In the genomic region with DNA sequence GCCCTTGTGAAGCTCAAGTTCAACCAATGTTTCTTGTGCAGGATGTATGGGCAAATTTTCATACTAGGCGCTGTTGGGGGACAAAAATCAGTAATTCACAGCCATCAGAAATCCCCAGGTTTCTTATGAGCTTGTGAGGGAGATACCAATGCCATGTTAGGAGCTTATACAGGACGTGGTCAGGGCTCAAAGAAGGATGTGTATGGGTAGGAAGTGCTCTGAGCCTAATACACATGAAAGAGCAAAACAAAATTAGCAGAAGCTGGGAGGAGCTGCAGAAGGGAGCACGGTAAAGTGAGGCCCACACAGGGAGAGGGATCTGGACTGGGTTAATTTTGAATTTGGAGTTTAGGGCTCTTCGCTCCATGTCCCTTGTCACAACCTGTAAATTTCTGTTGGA, we compare ENCODE assay signal across 17 cellular contexts.
"Had no signal": no experiment of that assay in that cellular context is flagged by ENCODE, and none has a peak within 500 bp of the region (broad histone marks: within the 10 kb centered on the region; RNA-seq: fewer than 3 reads in every experiment).

No MANE protein-coding gene starts in this region.

- DNase-seq: activated CD4-positive, CD25-positive, alpha-beta regulatory T cell treated with anti-CD3 and anti-CD28 coated beads, Interleukin-2, amount 50 U/mL, for 72 hours; activated T-cell treated with anti-CD3 and anti-CD28 coated beads for 4 hours; brain microvascular endothelial cell; cortex of kidney; effector CD4-positive, alpha-beta T cell; foreskin fibroblast; glutamatergic neuron; left ventricle myocardium inferior; nephron progenitor cell; stimulated activated CD4-positive, alpha-beta T cell treated with anti-CD3 and anti-CD28 coated beads, Interleukin-2, amount 100 ng/mL, for 48 hours; stimulated activated naive B cell treated with anti-CD40 and anti-IgM and Interleukin-4, amounts not matched to agents 10 μg/mL and 1 μg/mL and 100 μg/mL, for 72 hours; SW 1271; T1000; thyroid gland had no signal

- H3K27ac Mint-ChIP-seq: activated naive CD8-positive, alpha-beta T cell; nephron progenitor cell; progenitor cell of endocrine pancreas; stimulated activated naive B cell treated with anti-CD40 and anti-IgM and Interleukin-4, amounts not matched to agents 10 μg/mL and 1 μg/mL and 100 μg/mL, for 72 hours had no signal

- ATAC-seq: stimulated activated naive B cell treated with anti-CD40 and anti-IgM and Interleukin-4, amounts not matched to agents 10 μg/mL and 1 μg/mL and 100 μg/mL, for 72 hours had no signal

- H3K27me3 ChIP-seq: brain microvascular endothelial cell, right atrium auricular region, thyroid gland had no signal

- H3K9me3 Mint-ChIP-seq: nephron progenitor cell; stimulated activated naive B cell treated with anti-CD40 and anti-IgM and Interleukin-4, amounts not matched to agents 10 μg/mL and 1 μg/mL and 100 μg/mL, for 72 hours had no signal

- H3K27me3 Mint-ChIP-seq: activated naive CD8-positive, alpha-beta T cell; stimulated activated naive B cell treated with anti-CD40 and anti-IgM and Interleukin-4, amounts not matched to agents 10 μg/mL and 1 μg/mL and 100 μg/mL, for 72 hours had no signal

- H3K9me3 ChIP-seq: left ventricle myocardium inferior, right atrium auricular region, thyroid gland had no signal

- H3K27ac ChIP-seq: brain microvascular endothelial cell, left ventricle myocardium inferior, right atrium auricular region, thyroid gland had no signal

- H3K36me3 ChIP-seq: brain microvascular endothelial cell, left ventricle myocardium inferior, right atrium auricular region, thyroid gland had no signal

- H3K4me3 ChIP-seq: left ventricle myocardium inferior, right atrium auricular region, thyroid gland had no signal

- H3K36me3 Mint-ChIP-seq: stimulated activated naive B cell treated with anti-CD40 and anti-IgM and Interleukin-4, amounts not matched to agents 10 μg/mL and 1 μg/mL and 100 μg/mL, for 72 hours had no signal

- H3K4me3 Mint-ChIP-seq: activated naive CD8-positive, alpha-beta T cell; nephron progenitor cell; stimulated activated naive B cell treated with anti-CD40 and anti-IgM and Interleukin-4, amounts not matched to agents 10 μg/mL and 1 μg/mL and 100 μg/mL, for 72 hours had no signal
